8 cellular contexts compared by ENCODE assay signal in genomic region chr1:23664837-23665795, GRCh38. TPM values are rescaled to one million over a fixed set of nuclear protein-coding genes. Genes with fewer than 3 reads are reported as not detected.
DNase-seq lines count a peak whose midpoint lies in the region; ATAC-seq, FAIRE-seq and TF ChIP-seq lines count a peak whose summit lies in the region.

No MANE protein-coding gene starts in this region.

- H3K27ac ChIP-seq in A673 (ENCODE audit: low read depth, low read length, poor library complexity, severe bottlenecking), result no peak overlapping the region

- H3K9me3 ChIP-seq in A673 (ENCODE audit: low read depth, low read length, poor library complexity, severe bottlenecking), result no peaks in the 10 kb centered on the region

- no peaks in the 10 kb centered on the region for H3K27me3 ChIP-seq in A673 (replicated peaks; ENCODE audit: insufficient read depth, low read depth, low read length, poor library complexity)

- BruUV-seq in A673 (replicated peaks; lab: Mats Ljungman, UMichigan), result no TSS peak

- peak; percentile 97 for FAIRE-seq in G401.6 (lab: Jason Lieb, UNC)

- ATAC-seq in stimulated activated naive CD8-positive, alpha-beta T cell treated with anti-CD3 and anti-CD28 coated beads, Interleukin-15, Interleukin-2, amounts not matched to agents 100 U/mL and 50 U/mL, for 24 hours, result no peak
- ATAC-seq in HG02884 (IDR thresholded peaks at IDR 0.05; ENCODE audit: unreplicated experiment), result no peak
- no peak for ATAC-seq in GM19395 (IDR thresholded peaks at IDR 0.05; ENCODE audit: unreplicated experiment)

- H3K36me3 ChIP-seq in A673 (ENCODE audit: insufficient read depth, low read length, poor library complexity, severe bottlenecking), result no peaks in the 10 kb centered on the region

- DNase-seq in A673 (ENCODE audit: low spot score), result peak; percentile 69
- peak; percentile 59 for DNase-seq in NCI-H2227 (lab: John Stamatoyannopoulos, UW; ENCODE audit: unreplicated experiment)
- peak; percentile 35 for DNase-seq in dedifferentiated amniotic fluid mesenchymal stem cell (ENCODE audit: extremely low spot score)
- DNase-seq in stimulated activated naive CD8-positive, alpha-beta T cell treated with anti-CD3 and anti-CD28 coated beads, Interleukin-15, Interleukin-2, amounts not matched to agents 100 U/mL and 50 U/mL, for 24 hours, result peak; percentile 26
- DNase-seq in GF-D8 (lab: John Stamatoyannopoulos, UW), result no peak

- CTCF ChIA-PET in A673 (lab: Charles Lee), result no interaction called here

- intact Hi-C loops in A673 (cut with micrococcal nuclease; ENCODE audit: unreplicated experiment), result loop anchor here (5.0 kb wide), 1 partner anchor 168 kb away; no protein-coding TSS in a partner anchor

- H3K4me3 ChIP-seq in A673 (ENCODE audit: low read depth, low read length, poor library complexity, severe bottlenecking), result no peak overlapping the region

- no peaks in the 10 kb centered on the region for H3K4me1 ChIP-seq in A673 (ENCODE audit: insufficient read depth, low read length, poor library complexity, severe bottlenecking)

- POLR2A ChIA-PET in A673 (lab: Charles Lee; ENCODE audit: low non-redundant PET), result no interaction called here

- TF ChIP-seq CTCF in A673 (conservative IDR thresholded peaks at IDR 0.05; ENCODE audit: low read depth, low read length), result peak; percentile 62

RNA-seq across cellular contexts. Expression of gene RPL11, which starts 26.5 kb away (rescaled TPM):
- 1,180 and 1,206 TPM in 2 replicates for total RNA-seq in A673 (2021)
